ENCODE assay signal across 8 cellular contexts in genomic region chr5:151447174-151448037, GRCh38. TPM values are rescaled to one million over a fixed set of nuclear protein-coding genes. Genes with fewer than 3 reads are reported as not detected.
A peak's percentile ranks its signal among the peaks of the same experiment; 100 is the strongest.
DNase-seq lines count a peak whose midpoint lies in the region; ATAC-seq and TF ChIP-seq lines count a peak whose summit lies in the region.

SLC36A1 (plus strand) TSS chr5:151447603; CDS start chr5:151458793, 11,190 bp downstream.

- peak; percentile 96 for DNase-seq in BE2C
- DNase-seq in NCI-H446 (lab: John Stamatoyannopoulos, UW) = peak; percentile 79 to 94
- DNase-seq in activated CD4-positive, alpha-beta T cell treated with anti-CD3 and anti-CD28 coated beads for 1 hour = peak; percentile 88
- peak; percentile 88 for DNase-seq in choroid plexus epithelial cell (ENCODE audit: low read depth)
- peak; percentile 93 for DNase-seq in kidney glomerular epithelial cell (lab: John Stamatoyannopoulos, UW)
- peak; percentile 80 to 96 for DNase-seq in stimulated activated CD4-positive, alpha-beta T cell treated with anti-CD3 and anti-CD28 coated beads, Interleukin-1b, Interleukin-23, amount 100 ng/mL, for 1 hour (ENCODE audit: low read depth in 2 of 2)

- no peaks in the 10 kb centered on the region for H3K9me3 ChIP-seq in BE2C

- ATAC-seq in GM19043 (IDR thresholded peaks at IDR 0.05; ENCODE audit: low read depth, unreplicated experiment) (peak; percentile 79), HG03354 (IDR thresholded peaks at IDR 0.05; ENCODE audit: poor library complexity, severe bottlenecking, unreplicated experiment) (peak; percentile 88)

- no peaks in the 10 kb centered on the region for H3K36me3 ChIP-seq in BE2C

- no peaks in the 10 kb centered on the region; the same call in 1 of the 2 replicates for H3K4me1 ChIP-seq in BE2C

- H3K4me3 ChIP-seq in BE2C (ENCODE audit: low read depth, low read length) (peak within 1 kb of the TSS; percentile 88), choroid plexus epithelial cell (ENCODE audit: low read depth, low read length) (peak within 1 kb of the TSS; percentile 89)

- no peaks in the 10 kb centered on the region; the same call in none of the 2 replicates for H3K27me3 ChIP-seq in BE2C

- TF ChIP-seq CTCF in BE2C (IDR thresholded peaks at IDR 0.05; ENCODE audit: low read depth, low read length) (peak; percentile 94), choroid plexus epithelial cell (conservative IDR thresholded peaks at IDR 0.05; ENCODE audit: low read depth, low read length) (peak; percentile 95)

RNA-seq across cellular contexts. Expression of gene SLC36A1, which starts in this region (rescaled TPM):
- 9.6 TPM for polyA plus RNA-seq in BE2C (2012; ENCODE audit: insufficient read depth, insufficient read length, low read depth)

Comparison
In these comparisons a context has a peak if more than half of its experiments do, and no peak if none do; other contexts are left out.
1. Peak in every context shown above with its lines: DNase-seq, ATAC-seq and H3K4me3 ChIP-seq.